Comparison of ENCODE assay signal across 24 cellular contexts in genomic region chr6:121828567-121828966, GRCh38.
"Had no signal": no experiment of that assay in that cellular context is flagged by ENCODE, and none has a peak within 500 bp of the region (broad histone marks: within the 10 kb centered on the region; RNA-seq: fewer than 3 reads in every experiment).

No MANE protein-coding gene starts in this region.

- H3K9me3 ChIP-seq: esophagus muscularis mucosa, gastroesophageal sphincter, heart left ventricle, left lung, mucosa of descending colon had no signal

- DNase-seq: activated CD4-positive, alpha-beta T cell treated with anti-CD3 and anti-CD28 coated beads, Interleukin-2, amount 50 U/mL, for 1 hour; activated CD4-positive, CD25-positive, alpha-beta regulatory T cell treated with anti-CD3 and anti-CD28 coated beads, Interleukin-2, amount 50 U/mL, for 72 hours; activated CD8-positive, alpha-beta memory T cell treated with anti-CD3 and anti-CD28 coated beads, Interleukin-2, amount 50 U/mL, for 4 hours; activated naive CD4-positive, alpha-beta T cell treated with anti-CD3 and anti-CD28 coated beads for 36 hours; activated T-cell treated with anti-CD3 and anti-CD28 coated beads, Interleukin-2, amount 50 U/mL, for 4 hours; brain microvascular endothelial cell; cerebellar nuclear complex; cortex of kidney; heart left ventricle; left lung; mammary epithelial cell; mucosa of descending colon; naive B cell; retina; stimulated activated CD4-positive, alpha-beta T cell treated with anti-CD3 and anti-CD28 coated beads, Interleukin-12 subunit alpha, Interleukin-12 subunit beta, amount 100 ng/mL, for 4 hours; stimulated activated CD4-positive, alpha-beta T cell treated with anti-CD3 and anti-CD28 coated beads, Interleukin-1b, Interleukin-23, amount 100 ng/mL, for 48 hours; stimulated activated CD8-positive, alpha-beta memory T cell treated with anti-CD3 and anti-CD28 coated beads, Interleukin-4, amount 100 ng/mL, for 48 hours; stimulated activated naive CD4-positive, alpha-beta T cell; T-helper 2 cell had no signal

- H3K36me3 ChIP-seq: brain microvascular endothelial cell, esophagus muscularis mucosa, gastroesophageal sphincter, heart left ventricle, left lung had no signal

- H3K27ac ChIP-seq: brain microvascular endothelial cell, esophagus muscularis mucosa, gastroesophageal sphincter, left lung, VCaP had no signal

- FAIRE-seq: endothelial cell of umbilical vein had no signal

- H3K27ac Mint-ChIP-seq: activated naive CD4-positive, alpha-beta T cell treated with anti-CD3 and anti-CD28 coated beads for 36 hours had no signal

- H3K9me3 Mint-ChIP-seq: activated naive CD4-positive, alpha-beta T cell treated with anti-CD3 and anti-CD28 coated beads for 36 hours; activated T-cell treated with anti-CD3 and anti-CD28 coated beads, Interleukin-2, amount 50 U/mL, for 4 hours; neural crest cell had no signal

- H3K4me1 Mint-ChIP-seq: naive B cell had no signal

- H3K27me3 Mint-ChIP-seq: naive B cell had no signal

- H3K4me3 Mint-ChIP-seq: activated naive CD4-positive, alpha-beta T cell treated with anti-CD3 and anti-CD28 coated beads for 36 hours; activated T-cell treated with anti-CD3 and anti-CD28 coated beads, Interleukin-2, amount 50 U/mL, for 4 hours; naive B cell; neural crest cell had no signal

- H3K36me3 Mint-ChIP-seq: naive B cell had no signal

- H3K27me3 ChIP-seq: brain microvascular endothelial cell, esophagus muscularis mucosa, gastroesophageal sphincter, heart left ventricle, left lung had no signal

- H3K4me1 ChIP-seq: left lung had no signal

- H3K4me3 ChIP-seq: esophagus muscularis mucosa, gastroesophageal sphincter, heart left ventricle, left lung, mucosa of descending colon had no signal

- ATAC-seq: activated T-cell treated with anti-CD3 and anti-CD28 coated beads, Interleukin-2, amount 50 U/mL, for 4 hours; gastroesophageal sphincter; left lung; mucosa of descending colon had no signal
